ENCODE assay signal across 9 cellular contexts in genomic region chr12:110046451-110047187, GRCh38. TPM values are rescaled to one million over a fixed set of nuclear protein-coding genes. Genes with fewer than 3 reads are reported as not detected.
DNase-seq lines count a peak whose midpoint lies in the region; ATAC-seq and TF ChIP-seq lines count a peak whose summit lies in the region.
"Had no signal": no experiment of that assay in that cellular context is flagged by ENCODE, and none has a peak within 500 bp of the region (broad histone marks: within the 10 kb centered on the region; RNA-seq: fewer than 3 reads in every experiment).

No MANE protein-coding gene starts in this region.

- H4K20me1 ChIP-seq in OCI-LY1 (ENCODE audit: insufficient read depth, low read length) (no peaks in the 10 kb centered on the region), neural progenitor cell (ENCODE audit: low read depth) (no peaks in the 10 kb centered on the region)

- H3K4me3 ChIP-seq in OCI-LY1 (ENCODE audit: low read depth, low read length, poor library complexity, severe bottlenecking) (peak overlapping the region; percentile 93), neural progenitor cell (no peak overlapping the region)

- H3K27ac Mint-ChIP-seq in T-helper 1 cell treated with Interleukin-12 subunit alpha and Interleukin-12 subunit beta and Interleukin-4 antibody, amounts not matched to agents 30 μg/mL and 1 μg/mL, for 36 hours, result no peak overlapping the region
- H3K27ac Mint-ChIP-seq in effector memory CD8-positive, alpha-beta T cell, result no peak overlapping the region
- H3K27ac Mint-ChIP-seq in neural progenitor cell, result no peak overlapping the region

- H3K4me1 ChIP-seq in OCI-LY1 (ENCODE audit: insufficient read depth, low read length, severe bottlenecking) (peaks cover 46% of the 10 kb centered on the region), neural progenitor cell (peaks cover 6% of the 10 kb centered on the region)

- H3K4me3 Mint-ChIP-seq in T-helper 1 cell treated with Interleukin-12 subunit alpha and Interleukin-12 subunit beta and Interleukin-4 antibody, amounts not matched to agents 30 μg/mL and 1 μg/mL, for 36 hours, result peak overlapping the region; percentile 92
- H3K4me3 Mint-ChIP-seq in effector memory CD8-positive, alpha-beta T cell, result peak overlapping the region; percentile 89 to 98
- peak overlapping the region; percentile 91 for H3K4me3 Mint-ChIP-seq in neural progenitor cell

- peak overlapping the region; percentile 85 for H3K4me2 ChIP-seq in OCI-LY1 (ENCODE audit: low read length)
- H3K4me2 ChIP-seq in neural progenitor cell, result peak overlapping the region; percentile 90

- ATAC-seq in effector memory CD8-positive, alpha-beta T cell (replicated peaks), result no peak
- no peak for ATAC-seq in HG03460 (IDR thresholded peaks at IDR 0.05; ENCODE audit: unreplicated experiment)

- no peak overlapping the region for H2AFZ ChIP-seq in OCI-LY1 (ENCODE audit: low read length)
- no peak overlapping the region for H2AFZ ChIP-seq in neural progenitor cell (replicated peaks)

- no peaks in the 10 kb centered on the region for H3K79me2 ChIP-seq in OCI-LY1 (ENCODE audit: insufficient read depth, low read length)
- peaks cover 37% of the 10 kb centered on the region for H3K79me2 ChIP-seq in neural progenitor cell (ENCODE audit: low read depth)

- H3K9me3 Mint-ChIP-seq in T-helper 1 cell treated with Interleukin-12 subunit alpha and Interleukin-12 subunit beta and Interleukin-4 antibody, amounts not matched to agents 30 μg/mL and 1 μg/mL, for 36 hours, result no peaks in the 10 kb centered on the region
- H3K9me3 Mint-ChIP-seq in effector memory CD8-positive, alpha-beta T cell, result no peaks in the 10 kb centered on the region
- no peaks in the 10 kb centered on the region for H3K9me3 Mint-ChIP-seq in neural progenitor cell

- H3K36me3 Mint-ChIP-seq in T-helper 1 cell treated with Interleukin-12 subunit alpha and Interleukin-12 subunit beta and Interleukin-4 antibody, amounts not matched to agents 30 μg/mL and 1 μg/mL, for 36 hours (ENCODE audit: low read depth), result peaks cover 9% of the 10 kb centered on the region
- peaks cover 14% of the 10 kb centered on the region for H3K36me3 Mint-ChIP-seq in effector memory CD8-positive, alpha-beta T cell (ENCODE audit: insufficient read depth)
- H3K36me3 Mint-ChIP-seq in neural progenitor cell, result peaks cover 14% of the 10 kb centered on the region

- H3K9me3 ChIP-seq in OCI-LY1 (ENCODE audit: low read length) (no peaks in the 10 kb centered on the region), neural progenitor cell (ENCODE audit: low read depth) (no peaks in the 10 kb centered on the region)

- H3K9ac ChIP-seq in OCI-LY1 (ENCODE audit: low read length) (peak overlapping the region; percentile 81; the same call in 1 of the 2 replicates), neural progenitor cell (no peak overlapping the region)

- no peaks in the 10 kb centered on the region for H3K27me3 ChIP-seq in OCI-LY1 (ENCODE audit: insufficient read depth, low read length)
- no peaks in the 10 kb centered on the region for H3K27me3 ChIP-seq in neural progenitor cell

- H3K9me2 ChIP-seq in OCI-LY1 (ENCODE audit: low read depth, low read length), result no peaks in the 10 kb centered on the region

- no peak for TF ChIP-seq CTCF in OCI-LY1 (IDR thresholded peaks at IDR 0.05; ENCODE audit: low read length)
- TF ChIP-seq CTCF in neural progenitor cell (IDR thresholded peaks at IDR 0.05), result no peak

- H3K4me1 Mint-ChIP-seq in T-helper 1 cell treated with Interleukin-12 subunit alpha and Interleukin-12 subunit beta and Interleukin-4 antibody, amounts not matched to agents 30 μg/mL and 1 μg/mL, for 36 hours (ENCODE audit: low read depth), result peaks cover 39% of the 10 kb centered on the region
- H3K4me1 Mint-ChIP-seq in effector memory CD8-positive, alpha-beta T cell (ENCODE audit: low read depth in 2 of 2), result peaks cover 23 to 29% of the 10 kb centered on the region in 2 donors
- H3K4me1 Mint-ChIP-seq in neural progenitor cell, result peaks cover 35% of the 10 kb centered on the region

- no peaks in the 10 kb centered on the region for H3K27me3 Mint-ChIP-seq in T-helper 1 cell treated with Interleukin-12 subunit alpha and Interleukin-12 subunit beta and Interleukin-4 antibody, amounts not matched to agents 30 μg/mL and 1 μg/mL, for 36 hours (ENCODE audit: low read depth)
- no peaks in the 10 kb centered on the region for H3K27me3 Mint-ChIP-seq in effector memory CD8-positive, alpha-beta T cell
- peaks cover 3% of the 10 kb centered on the region for H3K27me3 Mint-ChIP-seq in neural progenitor cell (ENCODE audit: insufficient read depth, low read depth)

- H3K36me3 ChIP-seq in OCI-LY1 (ENCODE audit: insufficient read depth, low read length) (peaks cover 3% of the 10 kb centered on the region; the same call in 1 of the 2 replicates), neural progenitor cell (no peaks in the 10 kb centered on the region)

- no peaks in the 10 kb centered on the region for H3F3A ChIP-seq in OCI-LY1 (ENCODE audit: insufficient read depth, low read length)
- H3F3A ChIP-seq in neural progenitor cell (ENCODE audit: low read depth), result no peaks in the 10 kb centered on the region

- no peak for DNase-seq in T-helper 1 cell
- no peak for DNase-seq in effector memory CD8-positive, alpha-beta T cell
- DNase-seq in neural progenitor cell (ENCODE audit: low spot score), result no peak
- DNase-seq in NCI-H748 (lab: John Stamatoyannopoulos, UW; ENCODE audit: unreplicated experiment), result no peak
- no peak for DNase-seq in HuH-7.5 (ENCODE audit: low spot score)
- DNase-seq: stimulated activated CD4-positive, alpha-beta T cell treated with anti-CD3 and anti-CD28 coated beads, Interleukin-4, amount 100 ng/mL, for 24 hours had no signal

- H3K27ac ChIP-seq in OCI-LY1 (ENCODE audit: low read depth, low read length, poor library complexity, severe bottlenecking) (no peak overlapping the region), neural progenitor cell (no peak overlapping the region)

RNA-seq across cellular contexts. Expression of gene C12orf76, which starts 1.7 kb away (rescaled TPM):
- total RNA-seq in neural progenitor cell (ENCODE audit: low replicate concordance), result 39.8 and 48.8 TPM in 2 replicates

RNA-seq across cellular contexts. Expression of gene ANKRD13A, which starts 47.4 kb away (rescaled TPM):
- total RNA-seq in neural progenitor cell (ENCODE audit: low replicate concordance), result 35.4 and 47.5 TPM in 2 replicates

RNA-seq across cellular contexts. Expression of gene GIT2, which starts 50.5 kb away (rescaled TPM):
- total RNA-seq in neural progenitor cell (ENCODE audit: low replicate concordance), result 23.9 and 28.5 TPM in 2 replicates
